Comparison of ENCODE assay signal across 23 cellular contexts in genomic region chr6:151576658-151577057, GRCh38.
A peak's percentile ranks its signal among the peaks of the same experiment; 100 is the strongest.
DNase-seq lines count a peak whose midpoint lies in the region; ATAC-seq and TF ChIP-seq lines count a peak whose summit lies in the region.
"Had no signal": no experiment of that assay in that cellular context is flagged by ENCODE, and none has a peak within 500 bp of the region (broad histone marks: within the 10 kb centered on the region; RNA-seq: fewer than 3 reads in every experiment).

No MANE protein-coding gene starts in this region.

- H3K36me3 Mint-ChIP-seq in H9 (ENCODE audit: insufficient read depth in 1 of 3, low read depth in 3 of 3) = no peaks in the 10 kb centered on the region; a peak in 1 of 7 replicates
- H3K36me3 Mint-ChIP-seq in progenitor cell of endocrine pancreas (ENCODE audit: insufficient read depth) = no peaks in the 10 kb centered on the region
- H3K36me3 Mint-ChIP-seq: activated naive CD4-positive, alpha-beta T cell treated with anti-CD3 and anti-CD28 coated beads, Interleukin-2, amount 50 U/mL, for 24 hours had no signal

- no peak overlapping the region for H2BK20ac ChIP-seq in H9 (ENCODE audit: low read depth, low read length, poor library complexity, severe bottlenecking)

- no peak overlapping the region for H4K5ac ChIP-seq in H9 (ENCODE audit: insufficient read length, low read depth, low read length)

- 0 out of 2 replicates have a peak overlapping the region, but pooled peaks have one; percentile 76 for H2BK15ac ChIP-seq in H9 (ENCODE audit: low read depth, low read length)

- no peaks in the 10 kb centered on the region; the same call in 1 of the 2 replicates for H3K27me3 Mint-ChIP-seq in H9 (ENCODE audit: low read depth)
- no peaks in the 10 kb centered on the region for H3K27me3 Mint-ChIP-seq in progenitor cell of endocrine pancreas

- H3K18ac ChIP-seq in H9 (ENCODE audit: insufficient read length, low read depth, low read length) = no peak overlapping the region

- no peak overlapping the region for H3T11ph ChIP-seq in H9 (ENCODE audit: low read length)

- H4K91ac ChIP-seq in H9 (ENCODE audit: insufficient read length, low read depth, low read length) = no peak overlapping the region

- no peak overlapping the region for H4K8ac ChIP-seq in H9 (replicated peaks; ENCODE audit: insufficient read length, low read depth, low read length)

- no peak overlapping the region for H3K4ac ChIP-seq in H9 (ENCODE audit: low read depth, low read length)

- H4K20me1 ChIP-seq in H9 (ENCODE audit: control insufficient read depth, insufficient read depth, insufficient read length) (no peaks in the 10 kb centered on the region), osteoblast (ENCODE audit: insufficient read depth, low read length) (no peaks in the 10 kb centered on the region)

- H3K27me3 ChIP-seq in H9 (ENCODE audit: insufficient read depth, low read length) (no peaks in the 10 kb centered on the region), osteoblast (ENCODE audit: insufficient read depth, low read length) (no peaks in the 10 kb centered on the region), sigmoid colon (no peaks in the 10 kb centered on the region), WERI-Rb-1 (ENCODE audit: insufficient read depth, low read depth, severe bottlenecking) (peaks cover 5% of the 10 kb centered on the region)
- H3K27me3 ChIP-seq: ascending aorta, ovary had no signal

- H3K79me2 ChIP-seq in H9 (ENCODE audit: insufficient read depth, low read length) (no peaks in the 10 kb centered on the region), osteoblast (ENCODE audit: insufficient read depth, low read length) (no peaks in the 10 kb centered on the region)

- no peak overlapping the region for H2BK12ac ChIP-seq in H9 (ENCODE audit: insufficient read length, low read depth, low read length)

- no peak overlapping the region for H2BK120ac ChIP-seq in H9 (ENCODE audit: low read depth, low read length, poor library complexity, severe bottlenecking)

- ATAC-seq in GM21576 (IDR thresholded peaks at IDR 0.05; ENCODE audit: unreplicated experiment) = no peak
- ATAC-seq: activated CD4-positive, CD25-positive, alpha-beta regulatory T cell treated with anti-CD3 and anti-CD28 coated beads, Interleukin-2, amount 50 U/mL, for 24 hours; activated T-helper 17 cell treated with anti-CD3 and anti-CD28 coated beads, Interleukin-2, amount 50 U/mL, for 72 hours had no signal

- H3K23me2 ChIP-seq in H9 (ENCODE audit: insufficient read length, low read depth, low read length, poor library complexity, severe bottlenecking) = no peaks in the 10 kb centered on the region

- TF ChIP-seq CTCF in H9 (conservative IDR thresholded peaks at IDR 0.05) (no peak), osteoblast (IDR thresholded peaks at IDR 0.05; ENCODE audit: extremely low read depth, low read depth, low read length) (no peak), sigmoid colon (IDR thresholded peaks at IDR 0.05) (no peak), WERI-Rb-1 (IDR thresholded peaks at IDR 0.05; ENCODE audit: low read depth, low read length) (no peak), progenitor cell of endocrine pancreas (IDR thresholded peaks at IDR 0.05; ENCODE audit: unreplicated experiment) (no peak)

- H2AFZ ChIP-seq in H9 (ENCODE audit: low read length) (no peak overlapping the region), osteoblast (ENCODE audit: low read length) (peak overlapping the region; percentile 81)

- no peak overlapping the region for H3K9ac ChIP-seq in H9 (ENCODE audit: extremely low read depth, insufficient read length, low read length)
- H3K9ac ChIP-seq: KMS-11 had no signal

- H3K4me2 ChIP-seq in H9 (ENCODE audit: insufficient read depth, insufficient read length, low read length) (no peak overlapping the region), osteoblast (ENCODE audit: insufficient read depth, low read length) (peak overlapping the region; percentile 82)
- H3K4me2 ChIP-seq: KMS-11 had no signal

- H3K4me3 ChIP-seq in osteoblast (ENCODE audit: insufficient read depth, low read length) (peak overlapping the region; percentile 30), sigmoid colon (no peak overlapping the region), WERI-Rb-1 (ENCODE audit: low read depth, low read length) (no peak overlapping the region)
- H3K4me3 ChIP-seq: ascending aorta, left ventricle myocardium inferior, ovary, spleen had no signal

- TF ChIP-seq EP300 in sigmoid colon (IDR thresholded peaks at IDR 0.05) = no peak

- H3K23ac ChIP-seq in H9 (ENCODE audit: insufficient read length, low read depth, low read length) = no peak overlapping the region

- H3K4me1 Mint-ChIP-seq in H9 = no peaks in the 10 kb centered on the region
- H3K4me1 Mint-ChIP-seq in progenitor cell of endocrine pancreas (ENCODE audit: low read depth) = no peaks in the 10 kb centered on the region
- H3K4me1 Mint-ChIP-seq: activated CD4-positive, alpha-beta memory T cell treated with anti-CD3 and anti-CD28 coated beads, Interleukin-2, amount 10 ng/mL, durations not matched to agents 7 days and 5 days; activated naive CD4-positive, alpha-beta T cell treated with anti-CD3 and anti-CD28 coated beads, Interleukin-2, amount 50 U/mL, for 24 hours; activated T-helper 17 cell treated with anti-CD3 and anti-CD28 coated beads, Interleukin-2, amount 50 U/mL, for 72 hours had no signal

- H3K9me3 Mint-ChIP-seq in H9 (no peaks in the 10 kb centered on the region; a peak in 1 of 5 replicates), progenitor cell of endocrine pancreas (ENCODE audit: low read depth) (no peaks in the 10 kb centered on the region)
- H3K9me3 Mint-ChIP-seq: activated CD4-positive, alpha-beta memory T cell treated with anti-CD3 and anti-CD28 coated beads, Interleukin-2, amount 10 ng/mL, durations not matched to agents 7 days and 5 days; activated naive CD4-positive, alpha-beta T cell treated with anti-CD3 and anti-CD28 coated beads, Interleukin-2, amount 50 U/mL, for 24 hours; activated T-helper 17 cell treated with anti-CD3 and anti-CD28 coated beads, Interleukin-2, amount 50 U/mL, for 72 hours had no signal

- intact Hi-C loops in sigmoid colon (cut with DNase I) = no loop called here

- H3K79me1 ChIP-seq in H9 (ENCODE audit: insufficient read depth, low read depth, low read length, poor library complexity, severe bottlenecking) = no peaks in the 10 kb centered on the region

- no peak overlapping the region for H2AK5ac ChIP-seq in H9 (ENCODE audit: insufficient read length, low read length)

- H3K9me3 ChIP-seq in H9 (ENCODE audit: control insufficient read depth, low read depth, low read length) = no peaks in the 10 kb centered on the region
- no peaks in the 10 kb centered on the region for H3K9me3 ChIP-seq in osteoblast (ENCODE audit: low read depth, low read length)
- H3K9me3 ChIP-seq in sigmoid colon = no peaks in the 10 kb centered on the region
- H3K9me3 ChIP-seq in WERI-Rb-1 (ENCODE audit: severe bottlenecking) = no peaks in the 10 kb centered on the region
- H3K9me3 ChIP-seq: ascending aorta, ovary had no signal

- H3K27ac ChIP-seq in H9 (ENCODE audit: insufficient read length, low read depth, low read length) = no peak overlapping the region
- peak overlapping the region; percentile 38 for H3K27ac ChIP-seq in osteoblast (ENCODE audit: low read depth, low read length)
- H3K27ac ChIP-seq in sigmoid colon = no peak overlapping the region
- H3K27ac ChIP-seq in WERI-Rb-1 = no peak overlapping the region
- H3K27ac ChIP-seq: ascending aorta, C4-2B, KMS-11, left ventricle myocardium inferior, ovary, spleen had no signal

- no peak for TF ChIP-seq POLR2A in sigmoid colon (IDR thresholded peaks at IDR 0.05)

- H3K4me1 ChIP-seq in H9 (ENCODE audit: insufficient read depth, low read length) = no peaks in the 10 kb centered on the region
- H3K4me1 ChIP-seq in osteoblast (ENCODE audit: insufficient read depth, low read length) = peaks cover 8% of the 10 kb centered on the region
- H3K4me1 ChIP-seq in sigmoid colon = no peaks in the 10 kb centered on the region
- H3K4me1 ChIP-seq: ascending aorta, left ventricle myocardium inferior, spleen had no signal

- H3K4me3 Mint-ChIP-seq in H9 = no peak overlapping the region
- no peak overlapping the region for H3K4me3 Mint-ChIP-seq in progenitor cell of endocrine pancreas (ENCODE audit: low read depth)
- H3K4me3 Mint-ChIP-seq: activated CD4-positive, alpha-beta memory T cell treated with anti-CD3 and anti-CD28 coated beads, Interleukin-2, amount 10 ng/mL, durations not matched to agents 7 days and 5 days; activated naive CD4-positive, alpha-beta T cell treated with anti-CD3 and anti-CD28 coated beads, Interleukin-2, amount 50 U/mL, for 24 hours; activated T-helper 17 cell treated with anti-CD3 and anti-CD28 coated beads, Interleukin-2, amount 50 U/mL, for 72 hours had no signal

- DNase-seq in H9 (no peak), NCI-H748 treated with DMSO at 0.1 percent for 48 hours (lab: John Stamatoyannopoulos, UW) (peak; percentile 16), fibroblast of peridontal ligament (ENCODE audit: extremely low read depth) (peak; percentile 2), osteoblast (ENCODE audit: insufficient read length, low spot score, missing footprints) (peak; percentile 80), sigmoid colon (no peak), WERI-Rb-1 (no peak), progenitor cell of endocrine pancreas (ENCODE audit: low spot score, unreplicated experiment) (no peak)
- DNase-seq: activated CD4-positive, alpha-beta memory T cell treated with anti-CD3 and anti-CD28 coated beads, Interleukin-2, amount 10 ng/mL, durations not matched to agents 7 days and 5 days; activated CD8-positive, alpha-beta memory T cell treated with anti-CD3 and anti-CD28 coated beads, Interleukin-2, amount 50 U/mL, for 48 hours; DMS79 treated with DMSO at 0.1 percent for 48 hours; left ventricle myocardium inferior; mesendoderm; NCI-H226; NCI-H82; ovary; spleen had no signal

- no peak overlapping the region for H3K56ac ChIP-seq in H9 (ENCODE audit: insufficient read length, low read depth, low read length)

- H2BK5ac ChIP-seq in H9 (ENCODE audit: insufficient read length, low read length) = no peak overlapping the region

- H3K36me3 ChIP-seq in osteoblast (ENCODE audit: insufficient read depth, low read length) (no peaks in the 10 kb centered on the region), sigmoid colon (no peaks in the 10 kb centered on the region), WERI-Rb-1 (no peaks in the 10 kb centered on the region)
- H3K36me3 ChIP-seq: ascending aorta, left ventricle myocardium inferior, ovary, spleen had no signal

- no CpG with 5 or more reads among the region's 9 CpGs for WGBS in H9 (ENCODE audit: extremely low coverage, insufficient read length, low lambda C conversion rate)
- WGBS in sigmoid colon, 2 donors = 64 to 77% methylated on average over 9 of the region's 9 CpGs

- no peak overlapping the region for H3K14ac ChIP-seq in H9 (ENCODE audit: insufficient read depth, low read length)

- H3K27ac Mint-ChIP-seq in H9 = no peak overlapping the region; a peak in 2 of 7 replicates
- H3K27ac Mint-ChIP-seq in progenitor cell of endocrine pancreas = no peak overlapping the region
- H3K27ac Mint-ChIP-seq: activated CD4-positive, alpha-beta memory T cell treated with anti-CD3 and anti-CD28 coated beads, Interleukin-2, amount 10 ng/mL, durations not matched to agents 7 days and 5 days; activated naive CD4-positive, alpha-beta T cell treated with anti-CD3 and anti-CD28 coated beads, Interleukin-2, amount 50 U/mL, for 24 hours; activated T-helper 17 cell treated with anti-CD3 and anti-CD28 coated beads, Interleukin-2, amount 50 U/mL, for 72 hours had no signal

Comparison
In these comparisons a context has a peak if more than half of its experiments do, and no peak if none do; other contexts are left out.
1. DNase-seq: peak in NCI-H748 treated with DMSO at 0.1 percent for 48 hours (single experiment), fibroblast of peridontal ligament (single experiment) and osteoblast (single experiment); none in H9 (single experiment), sigmoid colon (single experiment), WERI-Rb-1 (single experiment) and progenitor cell of endocrine pancreas (single experiment).